8 cellular contexts compared by ENCODE assay signal in genomic region chr18:47931707-47932103, GRCh38. TPM values are rescaled to one million over a fixed set of nuclear protein-coding genes. Genes with fewer than 3 reads are reported as not detected.
DNase-seq lines count a peak whose midpoint lies in the region; ATAC-seq and TF ChIP-seq lines count a peak whose summit lies in the region.

No MANE protein-coding gene starts in this region.

- peak overlapping the region; percentile 71 to 74 for H3K4me3 Mint-ChIP-seq in effector memory CD8-positive, alpha-beta T cell
- peak overlapping the region; percentile 80 for H3K4me3 Mint-ChIP-seq in natural killer cell

- H3K27ac Mint-ChIP-seq in effector memory CD8-positive, alpha-beta T cell, result peak overlapping the region; percentile 86 to 88
- H3K27ac Mint-ChIP-seq in natural killer cell, result peak overlapping the region; percentile 76 to 94

- DNase-seq in activated effector memory CD4-positive, alpha-beta T cell treated with anti-CD3 and anti-CD28 coated beads, Interleukin-2, amount 50 U/mL, for 16 hours, result peak; percentile 68
- DNase-seq in activated effector memory CD4-positive, alpha-beta T cell treated with Interleukin-2 at 50 U/mL for 16 hours, result no peak
- DNase-seq in NCI-H1417 (lab: John Stamatoyannopoulos, UW), result peak; percentile 50 to 94 (median 87)
- DNase-seq in UCSD-AML1 (lab: John Stamatoyannopoulos, UW; ENCODE audit: unreplicated experiment), result peak; percentile 72
- DNase-seq in effector memory CD8-positive, alpha-beta T cell, result peak in 1 of 3 experiments; percentile 13
- no peak for DNase-seq in natural killer cell

- no peak for TF ChIP-seq CTCF in natural killer cell (IDR thresholded peaks at IDR 0.05)

- H3K9me3 Mint-ChIP-seq in effector memory CD8-positive, alpha-beta T cell, result no peaks in the 10 kb centered on the region
- H3K9me3 Mint-ChIP-seq in natural killer cell, result no peaks in the 10 kb centered on the region

- ATAC-seq in effector memory CD8-positive, alpha-beta T cell (replicated peaks), result no peak
- ATAC-seq in natural killer cell (no peak), GM19397 (IDR thresholded peaks at IDR 0.05; ENCODE audit: unreplicated experiment) (no peak), HG03108 (IDR thresholded peaks at IDR 0.05; ENCODE audit: unreplicated experiment) (no peak)

- intact Hi-C loops in natural killer cell (cut with micrococcal nuclease), result no loop called here

- H3K27me3 Mint-ChIP-seq in effector memory CD8-positive, alpha-beta T cell, result no peaks in the 10 kb centered on the region
- H3K27me3 Mint-ChIP-seq in natural killer cell (ENCODE audit: low read depth in 2 of 2), result peaks cover 0 to 3% of the 10 kb centered on the region in 2 donors

- H3K4me1 Mint-ChIP-seq in effector memory CD8-positive, alpha-beta T cell (ENCODE audit: low read depth in 2 of 2), result peaks cover 26% of the 10 kb centered on the region in 2 donors
- H3K4me1 Mint-ChIP-seq in natural killer cell, result peaks cover 37 to 41% of the 10 kb centered on the region in 2 donors

- H3K36me3 Mint-ChIP-seq in effector memory CD8-positive, alpha-beta T cell (ENCODE audit: insufficient read depth), result peaks cover 8% of the 10 kb centered on the region
- H3K36me3 Mint-ChIP-seq in natural killer cell, result no peaks in the 10 kb centered on the region

RNA-seq across cellular contexts. Expression of gene SMAD2, which starts 1.2 kb away (rescaled TPM):
- 100 to 1,000 TPM; 138 to 160 (median 148) TPM for total RNA-seq in natural killer cell

Comparison
In these comparisons a context has a peak if more than half of its experiments do, and no peak if none do; other contexts are left out.
1. DNase-seq: peak in activated effector memory CD4-positive, alpha-beta T cell treated with anti-CD3 and anti-CD28 coated beads, Interleukin-2, amount 50 U/mL, for 16 hours (single experiment), NCI-H1417 (3 of 3) and UCSD-AML1 (single experiment); none in activated effector memory CD4-positive, alpha-beta T cell treated with Interleukin-2 at 50 U/mL for 16 hours (single experiment) and natural killer cell (single experiment).